Comparison of ENCODE assay signal across 8 cellular contexts in genomic region chr7:130899638-130900401, GRCh38.
A peak's percentile ranks its signal among the peaks of the same experiment; 100 is the strongest.
DNase-seq lines count a peak whose midpoint lies in the region; ATAC-seq and TF ChIP-seq lines count a peak whose summit lies in the region.

No MANE protein-coding gene starts in this region.

- peaks cover 83% of the 10 kb centered on the region for H3K4me1 Mint-ChIP-seq in dendritic cell treated with granulocyte-macrophage colony-stimulating factor and Interleukin-4, amounts not matched to agents 40 ng/mL and 50 ng/mL, for 4 days (ENCODE audit: low read depth)
- H3K4me1 Mint-ChIP-seq in progenitor cell of endocrine pancreas (ENCODE audit: low read depth), result peaks cover 22% of the 10 kb centered on the region

- no peaks in the 10 kb centered on the region for H3K9me3 ChIP-seq in DOHH2 (ENCODE audit: control insufficient read depth, insufficient read depth, low read length)
- H3K9me3 ChIP-seq in OCI-LY3 (ENCODE audit: insufficient read depth, low read length), result no peaks in the 10 kb centered on the region

- H3F3A ChIP-seq in DOHH2 (ENCODE audit: control insufficient read depth, insufficient read depth), result peaks cover 23% of the 10 kb centered on the region

- H3K4me3 Mint-ChIP-seq in dendritic cell treated with granulocyte-macrophage colony-stimulating factor and Interleukin-4, amounts not matched to agents 40 ng/mL and 50 ng/mL, for 4 days, result no peak overlapping the region
- H3K4me3 Mint-ChIP-seq in progenitor cell of endocrine pancreas (ENCODE audit: low read depth), result peak overlapping the region; percentile 31

- peaks cover 27% of the 10 kb centered on the region for H3K79me2 ChIP-seq in DOHH2 (ENCODE audit: control insufficient read depth, low read length)
- peaks cover 100% of the 10 kb centered on the region for H3K79me2 ChIP-seq in OCI-LY3 (ENCODE audit: low read length)

- H3K27me3 Mint-ChIP-seq in dendritic cell treated with granulocyte-macrophage colony-stimulating factor and Interleukin-4, amounts not matched to agents 40 ng/mL and 50 ng/mL, for 4 days, result no peaks in the 10 kb centered on the region
- peaks cover 3% of the 10 kb centered on the region for H3K27me3 Mint-ChIP-seq in progenitor cell of endocrine pancreas

- ATAC-seq in HG03342 (IDR thresholded peaks at IDR 0.05; ENCODE audit: unreplicated experiment), result no peak

- peaks cover 92% of the 10 kb centered on the region for H3K36me3 Mint-ChIP-seq in dendritic cell treated with granulocyte-macrophage colony-stimulating factor and Interleukin-4, amounts not matched to agents 40 ng/mL and 50 ng/mL, for 4 days (ENCODE audit: low read depth)
- peaks cover 5% of the 10 kb centered on the region for H3K36me3 Mint-ChIP-seq in progenitor cell of endocrine pancreas (ENCODE audit: insufficient read depth)

- no peak overlapping the region for H3K9ac ChIP-seq in OCI-LY3 (ENCODE audit: low read length)

- no peaks in the 10 kb centered on the region for H3K9me3 Mint-ChIP-seq in dendritic cell treated with granulocyte-macrophage colony-stimulating factor and Interleukin-4, amounts not matched to agents 40 ng/mL and 50 ng/mL, for 4 days
- peaks cover 6% of the 10 kb centered on the region for H3K9me3 Mint-ChIP-seq in progenitor cell of endocrine pancreas (ENCODE audit: low read depth)

- H4K20me1 ChIP-seq in DOHH2 (ENCODE audit: control insufficient read depth, insufficient read depth, low read depth, low read length), result peaks cover 8% of the 10 kb centered on the region; the same call in 1 of the 2 replicates
- peaks cover 100% of the 10 kb centered on the region for H4K20me1 ChIP-seq in OCI-LY3 (ENCODE audit: insufficient read depth, low read length)

- no peaks in the 10 kb centered on the region for H3K27me3 ChIP-seq in DOHH2 (ENCODE audit: control insufficient read depth, low read length)
- no peaks in the 10 kb centered on the region for H3K27me3 ChIP-seq in OCI-LY3 (ENCODE audit: low read depth, low read length)

- TF ChIP-seq CTCF in DOHH2 (IDR thresholded peaks at IDR 0.05; ENCODE audit: low read depth, low read length, poor library complexity, severe bottlenecking), result no peak
- no peak for TF ChIP-seq CTCF in OCI-LY3 (IDR thresholded peaks at IDR 0.05; ENCODE audit: low read depth, low read length)
- no peak for TF ChIP-seq CTCF in progenitor cell of endocrine pancreas (IDR thresholded peaks at IDR 0.05; ENCODE audit: unreplicated experiment)

- DNase-seq in progenitor cell of endocrine pancreas (ENCODE audit: low spot score, unreplicated experiment), result no peak
- DNase-seq in inferior parietal cortex (ENCODE audit: extremely low spot score), result no peak
- no peak for DNase-seq in cardiac septum (ENCODE audit: low spot score)
- no peak for DNase-seq in hypothalamus (lab: John Stamatoyannopoulos, UW)

- peaks cover 50% of the 10 kb centered on the region for H3K4me1 ChIP-seq in DOHH2 (ENCODE audit: control insufficient read depth, low read length)
- peaks cover 75% of the 10 kb centered on the region for H3K4me1 ChIP-seq in OCI-LY3 (ENCODE audit: low read length)

- H3K27ac ChIP-seq in DOHH2 (ENCODE audit: low read depth, low read length), result peak overlapping the region; percentile 14
- peak overlapping the region; percentile 67 for H3K27ac ChIP-seq in OCI-LY3 (ENCODE audit: low read length)

- H3K36me3 ChIP-seq in DOHH2 (ENCODE audit: control insufficient read depth, low read length) (peaks cover 51% of the 10 kb centered on the region), OCI-LY3 (replicated peaks; ENCODE audit: low read depth, low read length) (peaks cover 89% of the 10 kb centered on the region)

- intact Hi-C loops in dendritic cell treated with granulocyte-macrophage colony-stimulating factor and Interleukin-4, amounts not matched to agents 40 ng/mL and 50 ng/mL, for 4 days (cut with micrococcal nuclease), result loop anchor here (5.0 kb wide), 1 partner anchor 37 kb away; no protein-coding TSS in a partner anchor
- intact Hi-C loops in cardiac septum (cut with DNase I), result loop anchor here (10.0 kb wide), 2 partner anchors 205 to 405 kb away; no protein-coding TSS in a partner anchor

- no peaks in the 10 kb centered on the region for H3K9me2 ChIP-seq in DOHH2 (replicated peaks; ENCODE audit: control insufficient read depth, low read length)

- peak overlapping the region; percentile 24 for H3K4me3 ChIP-seq in DOHH2 (ENCODE audit: low read length)
- H3K4me3 ChIP-seq in OCI-LY3 (ENCODE audit: low read length), result no peak overlapping the region

- peak overlapping the region; percentile 22 for H3K27ac Mint-ChIP-seq in dendritic cell treated with granulocyte-macrophage colony-stimulating factor and Interleukin-4, amounts not matched to agents 40 ng/mL and 50 ng/mL, for 4 days
- H3K27ac Mint-ChIP-seq in progenitor cell of endocrine pancreas, result peak overlapping the region; percentile 38

- H2AFZ ChIP-seq in OCI-LY3 (ENCODE audit: low read depth, low read length), result no peak overlapping the region

- H3K4me2 ChIP-seq in DOHH2 (ENCODE audit: low read length) (peak overlapping the region; percentile 24), OCI-LY3 (ENCODE audit: low read length) (peak overlapping the region; percentile 39)
